8 cellular contexts compared by ENCODE assay signal in genomic region chr10:101031796-101032636, GRCh38. TPM values are rescaled to one million over a fixed set of nuclear protein-coding genes. Genes with fewer than 3 reads are reported as not detected.
DNase-seq lines count a peak whose midpoint lies in the region; ATAC-seq and TF ChIP-seq lines count a peak whose summit lies in the region.

No MANE protein-coding gene starts in this region.

- peaks cover 23% of the 10 kb centered on the region for H3K36me3 ChIP-seq in GM23248 (ENCODE audit: low read depth)
- peaks cover 26% of the 10 kb centered on the region for H3K36me3 ChIP-seq in effector memory CD4-positive, alpha-beta T cell (ENCODE audit: control insufficient read depth, insufficient read depth, low read length)

- 0 to 1% methylated on average over 39 to 42 of the region's 47 CpGs for WGBS in GM23248 (ENCODE audit: low coverage in 1 of 2, low lambda C conversion rate in 2 of 2, missing lambda C conversion rate in 2 of 2), 2 experiments

- H3K27me3 ChIP-seq in GM23248 (replicated peaks; ENCODE audit: insufficient read depth), result no peaks in the 10 kb centered on the region
- H3K27me3 ChIP-seq in effector memory CD4-positive, alpha-beta T cell (replicated peaks; ENCODE audit: control insufficient read depth, insufficient read depth, low read length, poor library complexity, severe bottlenecking), result no peaks in the 10 kb centered on the region

- in situ Hi-C loops in GM23248 (cut with MboI), result no loop called here

- peak overlapping the region; percentile 79 for H3K4me3 ChIP-seq in AG09309 (ENCODE audit: control insufficient read depth, low read depth, low read length)
- H3K4me3 ChIP-seq in GM23248, result peak overlapping the region; percentile 82
- peak overlapping the region; percentile 82 for H3K4me3 ChIP-seq in effector memory CD4-positive, alpha-beta T cell (ENCODE audit: insufficient read depth, low read depth, low read length, poor library complexity, severe bottlenecking)

- no peaks in the 10 kb centered on the region for H3K36me3 Mint-ChIP-seq in activated CD8-positive, alpha-beta memory T cell treated with anti-CD3 and anti-CD28 coated beads, Interleukin-2, amount 10 ng/mL, durations not matched to agents 7 days and 5 days
- peaks cover 2% of the 10 kb centered on the region for H3K36me3 Mint-ChIP-seq in memory B cell

- peaks cover 12% of the 10 kb centered on the region for H3K4me1 ChIP-seq in GM23248 (ENCODE audit: insufficient read depth)
- peaks cover 18% of the 10 kb centered on the region for H3K4me1 ChIP-seq in effector memory CD4-positive, alpha-beta T cell (ENCODE audit: control insufficient read depth, insufficient read depth, low read length, poor library complexity, severe bottlenecking)

- peaks cover 10% of the 10 kb centered on the region; the same call in 1 of the 2 replicates for H3F3A ChIP-seq in GM23248 (ENCODE audit: insufficient read depth)

- peaks cover 15% of the 10 kb centered on the region for H3K4me1 Mint-ChIP-seq in activated CD8-positive, alpha-beta memory T cell treated with anti-CD3 and anti-CD28 coated beads, Interleukin-2, amount 10 ng/mL, durations not matched to agents 7 days and 5 days
- peaks cover 15% of the 10 kb centered on the region for H3K4me1 Mint-ChIP-seq in memory B cell

- CTCF ChIA-PET in activated CD8-positive, alpha-beta memory T cell treated with anti-CD3 and anti-CD28 coated beads, Interleukin-2, amount 10 ng/mL, durations not matched to agents 7 days and 5 days (lab: Charles Lee), result interaction anchor here (0.5 to 20.6 kb wide), 11 partner anchors 11 to 1417 kb away, joined by 3 to 402 read pairs (median 12); partner anchors contain the start of genes KAZALD1, LZTS2 and SLF2

- H3K27me3 Mint-ChIP-seq in activated CD8-positive, alpha-beta memory T cell treated with anti-CD3 and anti-CD28 coated beads, Interleukin-2, amount 10 ng/mL, durations not matched to agents 7 days and 5 days, result peaks cover 18% of the 10 kb centered on the region
- H3K27me3 Mint-ChIP-seq in memory B cell, result peaks cover 11% of the 10 kb centered on the region

- peak overlapping the region; percentile 97 for H3K9ac ChIP-seq in GM23248

- no peak for TF ChIP-seq CTCF in AG09309 (IDR thresholded peaks at IDR 0.05; ENCODE audit: control insufficient read depth, insufficient read depth, low read depth, low read length, missing control alignments)

- H2AFZ ChIP-seq in GM23248, result peak overlapping the region; percentile 84

- peak; percentile 61 for ATAC-seq in activated CD8-positive, alpha-beta memory T cell treated with anti-CD3 and anti-CD28 coated beads, Interleukin-2, amount 10 ng/mL, durations not matched to agents 7 days and 5 days
- ATAC-seq in memory B cell (ENCODE audit: low read depth) (peak; percentile 59), HG03135 (IDR thresholded peaks at IDR 0.05; ENCODE audit: unreplicated experiment) (no peak)

- peaks cover 40% of the 10 kb centered on the region for H3K79me2 ChIP-seq in GM23248 (ENCODE audit: insufficient read depth)

- H3K27ac Mint-ChIP-seq in activated CD8-positive, alpha-beta memory T cell treated with anti-CD3 and anti-CD28 coated beads, Interleukin-2, amount 10 ng/mL, durations not matched to agents 7 days and 5 days, result peak overlapping the region; percentile 91
- H3K27ac Mint-ChIP-seq in memory B cell, result peak overlapping the region; percentile 87

- no peak for DNase-seq in AG09309 (ENCODE audit: low read depth)
- peak; percentile 91 for DNase-seq in GM23248
- peak; percentile 52 for DNase-seq in NCI-H69 (lab: John Stamatoyannopoulos, UW)
- DNase-seq in activated CD8-positive, alpha-beta memory T cell treated with anti-CD3 and anti-CD28 coated beads, Interleukin-2, amount 10 ng/mL, durations not matched to agents 7 days and 5 days, result peak; percentile 87
- DNase-seq in effector memory CD4-positive, alpha-beta T cell, result peak; percentile 65 to 79 (median 78)
- peak; percentile 46 to 63 for DNase-seq in memory B cell (ENCODE audit: low spot score in 2 of 2)
- DNase-seq in stimulated activated CD4-positive, alpha-beta T cell treated with anti-CD3 and anti-CD28 coated beads, TNF-alpha, amount 100 ng/mL, for 24 hours (ENCODE audit: low read depth in 3 of 3), result peak; percentile 46 to 69 (median 55)

- H3K9me3 ChIP-seq in GM23248 (ENCODE audit: low read depth), result no peaks in the 10 kb centered on the region
- H3K9me3 ChIP-seq in effector memory CD4-positive, alpha-beta T cell (ENCODE audit: control insufficient read depth, low read length), result no peaks in the 10 kb centered on the region

- peak overlapping the region; percentile 85 for H3K4me3 Mint-ChIP-seq in activated CD8-positive, alpha-beta memory T cell treated with anti-CD3 and anti-CD28 coated beads, Interleukin-2, amount 10 ng/mL, durations not matched to agents 7 days and 5 days
- peak overlapping the region; percentile 96 for H3K4me3 Mint-ChIP-seq in memory B cell

- H3K9me3 Mint-ChIP-seq in activated CD8-positive, alpha-beta memory T cell treated with anti-CD3 and anti-CD28 coated beads, Interleukin-2, amount 10 ng/mL, durations not matched to agents 7 days and 5 days (ENCODE audit: low read depth), result no peaks in the 10 kb centered on the region
- no peaks in the 10 kb centered on the region for H3K9me3 Mint-ChIP-seq in memory B cell

- H3K27ac ChIP-seq in GM23248, result peak overlapping the region; percentile 99
- peak overlapping the region; percentile 92 for H3K27ac ChIP-seq in effector memory CD4-positive, alpha-beta T cell (ENCODE audit: insufficient read depth, low read length, poor library complexity, severe bottlenecking)

- peak overlapping the region; percentile 96 for H3K4me2 ChIP-seq in GM23248 (ENCODE audit: unreplicated experiment)

- H3K9me2 ChIP-seq in GM23248 (ENCODE audit: insufficient read depth), result no peaks in the 10 kb centered on the region

- no peaks in the 10 kb centered on the region for H4K20me1 ChIP-seq in GM23248 (ENCODE audit: insufficient read depth)

RNA-seq across cellular contexts. Expression of gene SFXN3, which starts 1.0 kb away (rescaled TPM):
- 79.8 and 103 TPM in 2 replicates for total RNA-seq in GM23248 (2014; rRNA removed; shearing (Covaris generic))
- polyA plus RNA-seq in GM23248 (2016; fragmentation: Nextera tagmentation; extraction: Ambion mirVana), result 58.8 and 61.7 TPM in 2 replicates
- total RNA-seq in activated CD8-positive, alpha-beta memory T cell treated with anti-CD3 and anti-CD28 coated beads, Interleukin-2, amount 10 ng/mL, durations not matched to agents 7 days and 5 days, result 10 to 100 TPM; 38.2 to 48.8 TPM

RNA-seq across cellular contexts. Expression of gene PDZD7, which starts 1.1 kb away (rescaled TPM):
- total RNA-seq in GM23248 (2014; rRNA removed; shearing (Covaris generic)), result 0.54 TPM in 1 of 2 replicates, not detected in the other
- polyA plus RNA-seq in GM23248 (2016; fragmentation: Nextera tagmentation; extraction: Ambion mirVana), result 1.1 and 1.8 TPM in 2 replicates
- 1 to 10 TPM in 1 of 2 experiments, under 1 TPM in 1; 0.59 to 1.2 TPM for total RNA-seq in activated CD8-positive, alpha-beta memory T cell treated with anti-CD3 and anti-CD28 coated beads, Interleukin-2, amount 10 ng/mL, durations not matched to agents 7 days and 5 days

RNA-seq across cellular contexts. Expression of gene KAZALD1, which starts 29.8 kb away (rescaled TPM):
- 42.6 and 62.6 TPM in 2 replicates for total RNA-seq in GM23248 (2014; rRNA removed; shearing (Covaris generic))
- polyA plus RNA-seq in GM23248 (2016; fragmentation: Nextera tagmentation; extraction: Ambion mirVana), result 34.1 and 34.4 TPM in 2 replicates
- under 1 TPM in 1 of 2 experiments, not detected in 1; 0.30 TPM for total RNA-seq in activated CD8-positive, alpha-beta memory T cell treated with anti-CD3 and anti-CD28 coated beads, Interleukin-2, amount 10 ng/mL, durations not matched to agents 7 days and 5 days

RNA-seq across cellular contexts. Expression of gene LZTS2, which starts 32.4 kb away (rescaled TPM):
- 95.2 and 113 TPM in 2 replicates for total RNA-seq in GM23248 (2014; rRNA removed; shearing (Covaris generic))
- polyA plus RNA-seq in GM23248 (2016; fragmentation: Nextera tagmentation; extraction: Ambion mirVana), result 51.1 and 54.8 TPM in 2 replicates
- 10 to 100 TPM; 12.6 to 12.7 TPM for total RNA-seq in activated CD8-positive, alpha-beta memory T cell treated with anti-CD3 and anti-CD28 coated beads, Interleukin-2, amount 10 ng/mL, durations not matched to agents 7 days and 5 days

RNA-seq across cellular contexts. Expression of gene TWNK, which starts 44.7 kb away (rescaled TPM):
- total RNA-seq in GM23248 (2014; rRNA removed; shearing (Covaris generic)), result 3.4 and 4.4 TPM in 2 replicates
- 3.6 and 4.4 TPM in 2 replicates for polyA plus RNA-seq in GM23248 (2016; fragmentation: Nextera tagmentation; extraction: Ambion mirVana)
- 10 to 100 TPM; 11.2 to 18.7 TPM for total RNA-seq in activated CD8-positive, alpha-beta memory T cell treated with anti-CD3 and anti-CD28 coated beads, Interleukin-2, amount 10 ng/mL, durations not matched to agents 7 days and 5 days

Comparison
In these comparisons a context has a peak if more than half of its experiments do, and no peak if none do; other contexts are left out.
1. RNA of gene KAZALD1, which starts 29.8 kb away (total RNA-seq): 42.6 to 62.6 TPM in GM23248; 0.30 TPM in activated CD8-positive, alpha-beta memory T cell treated with anti-CD3 and anti-CD28 coated beads, Interleukin-2, amount 10 ng/mL, durations not matched to agents 7 days and 5 days; every median in the first group is over 10 times any median in the second.
2. Peak in every context shown above with its lines, with median percentiles within 50 percentile points of each other: H3K4me3 ChIP-seq.